In the genomic region with DNA sequence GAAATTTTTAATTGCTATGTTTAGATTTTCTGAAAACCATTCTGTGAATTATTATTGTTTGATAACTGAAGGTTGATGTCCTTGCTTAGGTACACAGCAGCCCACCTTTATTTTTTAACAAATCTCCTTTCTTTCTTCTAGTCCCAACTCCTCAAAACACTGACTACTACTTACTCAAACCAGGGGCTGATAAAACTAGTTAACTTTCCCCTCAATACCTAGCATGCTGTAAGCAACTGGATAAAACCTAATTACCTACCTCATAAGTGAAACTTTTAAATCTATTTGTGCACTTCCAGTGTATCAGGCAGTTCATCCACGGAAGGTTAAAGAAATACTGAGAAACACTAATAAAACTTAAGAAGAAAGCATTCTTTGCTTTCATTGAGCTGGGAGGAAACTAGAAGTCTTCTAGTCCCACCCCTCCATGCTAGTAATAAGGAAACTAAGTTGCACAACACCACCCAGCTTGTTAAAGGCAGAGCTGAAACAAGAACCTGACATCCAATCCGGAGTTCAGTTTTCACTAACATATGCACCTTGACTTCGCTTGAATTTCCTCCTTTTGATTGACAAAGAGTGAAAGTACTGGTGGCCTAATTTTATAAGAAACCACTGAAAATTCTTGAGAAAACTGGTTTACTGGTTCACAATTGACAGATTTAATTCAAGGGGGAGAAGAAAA, we compare ENCODE assay signal across 8 cellular contexts.
DNase-seq lines count a peak whose midpoint lies in the region; ATAC-seq and TF ChIP-seq lines count a peak whose summit lies in the region.

No MANE protein-coding gene starts in this region.

- BruUV-seq in PC-3 (replicated peaks; lab: Mats Ljungman, UMichigan): no TSS peak

- H4K8ac ChIP-seq in mesendoderm (ENCODE audit: low read depth, low read length): no peak overlapping the region

- H3K4ac ChIP-seq in mesendoderm (ENCODE audit: low read depth, low read length): no peak overlapping the region

- no peaks in the 10 kb centered on the region for H3K27me3 ChIP-seq in PC-3 (ENCODE audit: low read length)
- H3K27me3 ChIP-seq in osteoblast (ENCODE audit: insufficient read depth, low read length): no peaks in the 10 kb centered on the region
- no peaks in the 10 kb centered on the region for H3K27me3 ChIP-seq in mesendoderm (ENCODE audit: insufficient read depth, low read length, poor library complexity)

- DNase-seq in stimulated activated CD4-positive, alpha-beta T cell treated with anti-CD3 and anti-CD28 coated beads, Interleukin-12 subunit alpha, Interleukin-12 subunit beta, amount 100 ng/mL, for 48 hours (ENCODE audit: low read depth in 2 of 3, low spot score in 1 of 3): peak; percentile 8 to 50 (median 20)
- DNase-seq in stimulated activated CD4-positive, alpha-beta T cell treated with anti-CD3 and anti-CD28 coated beads, Interleukin-4, amount 100 ng/mL, for 1 hour: no peak
- DNase-seq in PC-3 (peak; percentile 37), globus pallidus (ENCODE audit: low spot score) (peak; percentile 40), osteoblast (ENCODE audit: insufficient read length, low spot score, missing footprints) (no peak), mesendoderm (no peak)

- ATAC-seq in HG02973 (IDR thresholded peaks at IDR 0.05; ENCODE audit: unreplicated experiment): peak; percentile 95
- ATAC-seq in PC-3: no peak

- H3K4me2 ChIP-seq in PC-3 (ENCODE audit: low read length): peak overlapping the region; percentile 75
- H3K4me2 ChIP-seq in osteoblast (ENCODE audit: insufficient read depth, low read length): no peak overlapping the region
- H3K4me2 ChIP-seq in mesendoderm (ENCODE audit: low read length): no peak overlapping the region

- POLR2A ChIA-PET in PC-3 (lab: Charles Lee; ENCODE audit: unreplicated experiment): no interaction called here

- H3F3A ChIP-seq in PC-3 (ENCODE audit: low read length, unreplicated experiment): no peaks in the 10 kb centered on the region

- WGBS in urinary bladder: 49% methylated on average over 3 of the region's 3 CpGs
- WGBS in mesendoderm (ENCODE audit: extremely low coverage, insufficient coverage, low lambda C conversion rate): no CpG with 5 or more reads among the region's 3 CpGs

- no peaks in the 10 kb centered on the region for H3K79me1 ChIP-seq in mesendoderm (ENCODE audit: low read length)

- intact Hi-C loops in PC-3 (cut with micrococcal nuclease): no loop called here

- TF ChIP-seq CTCF in PC-3 (conservative IDR thresholded peaks at IDR 0.05; ENCODE audit: low read depth, low read length) (no peak), osteoblast (IDR thresholded peaks at IDR 0.05; ENCODE audit: extremely low read depth, low read depth, low read length) (no peak)

- H3K9me3 ChIP-seq in PC-3 (ENCODE audit: low read length) (no peaks in the 10 kb centered on the region), osteoblast (ENCODE audit: low read depth, low read length) (no peaks in the 10 kb centered on the region)

- H3K4me3 ChIP-seq in PC-3 (ENCODE audit: low read length) (peak overlapping the region; percentile 44), urinary bladder (ENCODE audit: low read depth, low read length) (no peak overlapping the region), osteoblast (ENCODE audit: insufficient read depth, low read length) (no peak overlapping the region), mesendoderm (ENCODE audit: low read length) (no peak overlapping the region)

- H3K4me1 ChIP-seq in PC-3 (ENCODE audit: insufficient read depth, low read length) (peaks cover 19% of the 10 kb centered on the region), urinary bladder (ENCODE audit: insufficient read depth) (no peaks in the 10 kb centered on the region), osteoblast (ENCODE audit: insufficient read depth, low read length) (no peaks in the 10 kb centered on the region), mesendoderm (ENCODE audit: control insufficient read depth, low read depth, low read length) (no peaks in the 10 kb centered on the region)

- no peaks in the 10 kb centered on the region for H3K9me2 ChIP-seq in PC-3 (replicated peaks; ENCODE audit: low read length)

- no peak overlapping the region for H4K5ac ChIP-seq in mesendoderm (ENCODE audit: low read length)

- no peak overlapping the region for H3K23ac ChIP-seq in mesendoderm (ENCODE audit: low read length)

- no peak overlapping the region for H2BK120ac ChIP-seq in mesendoderm (ENCODE audit: low read depth, low read length)

- H2BK5ac ChIP-seq in mesendoderm (ENCODE audit: low read length): no peak overlapping the region

- H3K9ac ChIP-seq in PC-3 (ENCODE audit: low read length): peak overlapping the region; percentile 46; the same call in 1 of the 2 replicates
- no peak overlapping the region for H3K9ac ChIP-seq in mesendoderm (ENCODE audit: low read length)

- H2AFZ ChIP-seq in PC-3 (ENCODE audit: low read length) (peak overlapping the region; percentile 52), osteoblast (ENCODE audit: low read length) (no peak overlapping the region)

- H3K27ac ChIP-seq in PC-3 (ENCODE audit: low read length): peak overlapping the region; percentile 85
- peak overlapping the region; percentile 45 for H3K27ac ChIP-seq in urinary bladder (ENCODE audit: low read depth)
- H3K27ac ChIP-seq in osteoblast (ENCODE audit: low read depth, low read length): no peak overlapping the region
- no peak overlapping the region for H3K27ac ChIP-seq in mesendoderm (ENCODE audit: low read depth, low read length)

- H2AK5ac ChIP-seq in mesendoderm (ENCODE audit: low read length): no peak overlapping the region

- CTCF ChIA-PET in PC-3 (lab: Charles Lee): no interaction called here

- no peak overlapping the region for H2BK15ac ChIP-seq in mesendoderm (replicated peaks; ENCODE audit: low read depth)

- H3K18ac ChIP-seq in mesendoderm (ENCODE audit: low read length): no peak overlapping the region

- H4K20me1 ChIP-seq in PC-3 (ENCODE audit: low read length): no peaks in the 10 kb centered on the region
- no peaks in the 10 kb centered on the region for H4K20me1 ChIP-seq in osteoblast (ENCODE audit: insufficient read depth, low read length)

- H3K36me3 ChIP-seq in PC-3 (ENCODE audit: low read depth, low read length) (no peaks in the 10 kb centered on the region), urinary bladder (ENCODE audit: insufficient read depth) (no peaks in the 10 kb centered on the region), osteoblast (ENCODE audit: insufficient read depth, low read length) (no peaks in the 10 kb centered on the region), mesendoderm (ENCODE audit: control insufficient read depth, insufficient read depth, low read length) (no peaks in the 10 kb centered on the region)

- no peaks in the 10 kb centered on the region for H3K79me2 ChIP-seq in PC-3 (ENCODE audit: low read length)
- H3K79me2 ChIP-seq in osteoblast (ENCODE audit: insufficient read depth, low read length): no peaks in the 10 kb centered on the region
- no peaks in the 10 kb centered on the region for H3K79me2 ChIP-seq in mesendoderm (ENCODE audit: control insufficient read depth, insufficient read depth, low read length)

- no peak overlapping the region for H3K56ac ChIP-seq in mesendoderm (ENCODE audit: low read length)

Comparison
In these comparisons a context has a peak if more than half of its experiments do, and no peak if none do; other contexts are left out.
1. DNase-seq: peak in stimulated activated CD4-positive, alpha-beta T cell treated with anti-CD3 and anti-CD28 coated beads, Interleukin-12 subunit alpha, Interleukin-12 subunit beta, amount 100 ng/mL, for 48 hours (3 of 3), PC-3 (single experiment) and globus pallidus (single experiment); none in stimulated activated CD4-positive, alpha-beta T cell treated with anti-CD3 and anti-CD28 coated beads, Interleukin-4, amount 100 ng/mL, for 1 hour (single experiment), osteoblast (single experiment) and mesendoderm (single experiment).
2. H3K27ac ChIP-seq: peak in PC-3 (single experiment) and urinary bladder (single experiment); none in osteoblast (single experiment) and mesendoderm (single experiment).